Comparison of ENCODE assay signal across 26 cellular contexts in the genomic region with DNA sequence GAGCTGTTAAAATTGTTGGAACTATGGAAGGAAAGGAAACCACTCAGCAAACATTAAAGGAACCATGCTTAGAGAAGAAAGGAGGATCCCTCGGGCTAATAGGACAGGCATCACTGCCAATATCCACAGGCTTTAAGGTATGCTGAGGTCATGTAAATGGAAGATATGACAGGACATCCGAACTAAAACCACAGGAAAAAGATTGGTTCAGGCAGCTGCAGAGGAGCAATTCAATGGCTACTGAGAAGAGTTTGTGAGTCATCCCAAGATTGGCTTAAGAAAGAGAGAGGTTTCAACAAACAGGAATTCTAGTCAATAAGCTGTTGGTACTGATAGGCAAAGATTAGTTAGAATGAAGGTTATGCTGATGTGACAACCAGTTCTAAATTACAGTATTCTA.
DNase-seq lines count a peak whose midpoint lies in the region; ATAC-seq and TF ChIP-seq lines count a peak whose summit lies in the region.
"Had no signal": no experiment of that assay in that cellular context is flagged by ENCODE, and none has a peak within 500 bp of the region (broad histone marks: within the 10 kb centered on the region; RNA-seq: fewer than 3 reads in every experiment).

No MANE protein-coding gene starts in this region.

- no peak overlapping the region for H2BK120ac ChIP-seq in IMR-90 (ENCODE audit: low read depth, low read length)

- H2AFZ ChIP-seq in IMR-90 (replicated peaks; ENCODE audit: low read length, poor library complexity): no peak overlapping the region

- no peak overlapping the region for H3K56ac ChIP-seq in IMR-90 (ENCODE audit: extremely low read depth, insufficient read depth, low read length)

- no peak for TF ChIP-seq CTCF in AG10803 (conservative IDR thresholded peaks at IDR 0.05; ENCODE audit: low read length)
- TF ChIP-seq CTCF in IMR-90 (conservative IDR thresholded peaks at IDR 0.05; ENCODE audit: low read depth, low read length): no peak
- no peak for TF ChIP-seq CTCF in astrocyte of the cerebellum (IDR thresholded peaks at IDR 0.05; ENCODE audit: low read depth, low read length, missing control alignments)

- no peaks in the 10 kb centered on the region; the same call in 1 of the 2 replicates for H3K27me3 ChIP-seq in IMR-90 (ENCODE audit: control insufficient read depth, insufficient read depth, low read length)
- H3K27me3 ChIP-seq: gastrocnemius medialis had no signal

- no peak for TF ChIP-seq RAD21 in IMR-90 (IDR thresholded peaks at IDR 0.05; ENCODE audit: low read length)

- dilution Hi-C loops in IMR-90 (cut with HindIII; ENCODE audit: low sequenced_read_pairs, unreplicated experiment): no loop called here

- H3K23ac ChIP-seq in IMR-90 (ENCODE audit: low read depth, low read length): no peak overlapping the region

- CTCF ChIA-PET in IMR-90 (lab: Yijun Ruan, JAX) (no interaction called here), T-cell (lab: Charles Lee) (no interaction called here)

- intact Hi-C loops in IMR-90 (cut with micrococcal nuclease): loop anchor here (10.0 kb wide), 1 partner anchor 894 kb away; no protein-coding TSS in a partner anchor

- no peaks in the 10 kb centered on the region for H3K9me3 Mint-ChIP-seq in T-cell
- H3K9me3 Mint-ChIP-seq: activated B cell treated with CpG ODN at 0.5 μM for 24 hours; activated CD4-positive, alpha-beta memory T cell treated with anti-CD3 and anti-CD28 coated beads for 36 hours had no signal

- no peaks in the 10 kb centered on the region for H3K36me3 Mint-ChIP-seq in T-cell
- H3K36me3 Mint-ChIP-seq: activated CD4-positive, alpha-beta memory T cell treated with anti-CD3 and anti-CD28 coated beads for 36 hours; natural killer cell had no signal

- no peaks in the 10 kb centered on the region for H4K20me1 ChIP-seq in IMR-90 (ENCODE audit: insufficient read depth, low read length)

- ATAC-seq in IMR-90 (ENCODE audit: low read depth): no peak
- no peak for ATAC-seq in T-cell (replicated peaks in 1 of 4)
- ATAC-seq in HG02852 (IDR thresholded peaks at IDR 0.05; ENCODE audit: unreplicated experiment): no peak
- ATAC-seq: gastrocnemius medialis, GM12878, natural killer cell, T-helper 17 cell had no signal

- no peak overlapping the region for H3K4ac ChIP-seq in IMR-90 (ENCODE audit: low read depth, low read length)

- no peak overlapping the region for H2BK5ac ChIP-seq in IMR-90 (ENCODE audit: low read depth, low read length, poor library complexity, severe bottlenecking)

- no peak overlapping the region for H3K4me2 ChIP-seq in IMR-90 (ENCODE audit: low read depth, low read length)

- no peak overlapping the region for H3K9ac ChIP-seq in IMR-90 (ENCODE audit: low read depth, low read length)

- H2BK15ac ChIP-seq in IMR-90 (ENCODE audit: low read depth, low read length): no peak overlapping the region

- H3K36me3 ChIP-seq in IMR-90 (ENCODE audit: control insufficient read depth, insufficient read depth, low read length): no peaks in the 10 kb centered on the region
- H3K36me3 ChIP-seq: gastrocnemius medialis had no signal

- H3K4me3 Mint-ChIP-seq in T-cell: no peak overlapping the region
- H3K4me3 Mint-ChIP-seq: activated B cell treated with CpG ODN at 0.5 μM for 24 hours; activated CD4-positive, alpha-beta memory T cell treated with anti-CD3 and anti-CD28 coated beads for 36 hours; natural killer cell; T-helper 17 cell had no signal

- H3K27me3 Mint-ChIP-seq in T-cell: peaks cover 12 to 18% of the 10 kb centered on the region in 2 donors

- no peak overlapping the region for H2AK9ac ChIP-seq in IMR-90 (replicated peaks; ENCODE audit: low read depth, low read length, poor library complexity)

- H3K9me1 ChIP-seq in IMR-90 (ENCODE audit: insufficient read depth, low read length): no peaks in the 10 kb centered on the region

- no peak overlapping the region for H4K8ac ChIP-seq in IMR-90 (ENCODE audit: low read depth in 2 of 2, low read length in 2 of 2)

- in situ Hi-C loops in IMR-90 (cut with MboI; ENCODE audit: low sequenced_read_pairs) (loop anchor here (10.0 to 25.0 kb wide), 2 partner anchors 394 to 1402 kb away; no protein-coding TSS in a partner anchor), astrocyte of the cerebellum (cut with HindIII; ENCODE audit: low sequenced_read_pairs) (no loop called here)

- no peaks in the 10 kb centered on the region for H3K4me1 ChIP-seq in IMR-90 (ENCODE audit: control insufficient read depth, insufficient read depth, low read length)
- H3K4me1 ChIP-seq: gastrocnemius medialis had no signal

- no CpG with 5 or more reads among the region's 2 CpGs for WGBS in IMR-90 (ENCODE audit: extremely low coverage in 2 of 2, insufficient read length in 1 of 2), 2 experiments

- H4K91ac ChIP-seq in IMR-90 (ENCODE audit: insufficient read depth, low read depth, low read length): no peak overlapping the region

- DNase-seq in AG10803 (ENCODE audit: low read depth) (peak; percentile 40), IMR-90 (peak; percentile 4), astrocyte of the cerebellum (ENCODE audit: low read depth) (peak; percentile 55), glomerular visceral epithelial cell (ENCODE audit: extremely low spot score) (peak; percentile 31), NCI-H510A treated with DMSO at 0.1 percent for 48 hours (lab: John Stamatoyannopoulos, UW) (no peak), cerebellar nuclear complex (lab: John Stamatoyannopoulos, UW) (no peak), T-cell (no peak)
- DNase-seq: activated B cell treated with CpG ODN at 0.5 μM for 24 hours; activated CD4-positive, alpha-beta memory T cell treated with anti-CD3 and anti-CD28 coated beads for 36 hours; activated naive CD4-positive, alpha-beta T cell; activated T-cell treated with anti-CD3 and anti-CD28 coated beads, Interleukin-2, amount 50 U/mL, for 1 hour; anterior cingulate cortex; gastrocnemius medialis; GDM1; Kasumi-1; kidney glomerular epithelial cell; mesendoderm; natural killer cell; NCI-H1417 treated with DMSO at 0.1 percent for 48 hours; NCI-H69; SIG-M5; substantia nigra; T-helper 17 cell had no signal

- no peak overlapping the region for H3K18ac ChIP-seq in IMR-90 (ENCODE audit: low read depth, low read length)

- no peak overlapping the region for H3K27ac ChIP-seq in IMR-90 (ENCODE audit: insufficient read depth, low read length)
- H3K27ac ChIP-seq: C4-2B, gastrocnemius medialis had no signal

- no peak overlapping the region for H2AK5ac ChIP-seq in IMR-90 (ENCODE audit: low read depth, low read length)

- no peak for TF ChIP-seq POLR2A in IMR-90 (IDR thresholded peaks at IDR 0.05; ENCODE audit: low read depth, low read length)

- H3K4me3 ChIP-seq in AG10803 (ENCODE audit: low read length) (no peak overlapping the region), IMR-90 (ENCODE audit: insufficient read depth, low read depth, low read length) (no peak overlapping the region), astrocyte of the cerebellum (ENCODE audit: low read depth, low read length) (no peak overlapping the region)
- H3K4me3 ChIP-seq: gastrocnemius medialis, GM12878 had no signal

- H3K27ac Mint-ChIP-seq in T-cell: no peak overlapping the region
- H3K27ac Mint-ChIP-seq: activated B cell treated with CpG ODN at 0.5 μM for 24 hours; activated CD4-positive, alpha-beta memory T cell treated with anti-CD3 and anti-CD28 coated beads for 36 hours; natural killer cell; T-helper 17 cell had no signal

- H3K4me1 Mint-ChIP-seq in T-cell: no peaks in the 10 kb centered on the region
- H3K4me1 Mint-ChIP-seq: activated B cell treated with CpG ODN at 0.5 μM for 24 hours, natural killer cell, T-helper 17 cell had no signal

- no peak overlapping the region for H3K14ac ChIP-seq in IMR-90 (replicated peaks; ENCODE audit: low read depth, low read length)

- POLR2A ChIA-PET in IMR-90 (lab: Charles Lee; ENCODE audit: unreplicated experiment): no interaction called here
- POLR2A ChIA-PET in T-cell (lab: Charles Lee): no interaction called here

- no peaks in the 10 kb centered on the region for H3K79me1 ChIP-seq in IMR-90 (ENCODE audit: low read depth in 1 of 2, low read length in 2 of 2)

- H4K5ac ChIP-seq in IMR-90 (ENCODE audit: low read depth, low read length): no peak overlapping the region

- H2BK20ac ChIP-seq in IMR-90 (ENCODE audit: low read depth, low read length): no peak overlapping the region

- BruUV-seq in IMR-90 (replicated peaks; lab: Mats Ljungman, UMichigan): no TSS peak

- no peaks in the 10 kb centered on the region for H3K9me3 ChIP-seq in IMR-90 (ENCODE audit: control insufficient read depth, insufficient read depth, low read length)
- H3K9me3 ChIP-seq: gastrocnemius medialis had no signal

TF ChIP-seq in IMR-90, 13 proteins besides CTCF, POLR2A, EP300 and RAD21 (continues in another document):
- no peak for TF ChIP-seq CHD1 (IDR thresholded peaks at IDR 0.05; ENCODE audit: low read depth, low read length)
- TF ChIP-seq, protein P1, sequence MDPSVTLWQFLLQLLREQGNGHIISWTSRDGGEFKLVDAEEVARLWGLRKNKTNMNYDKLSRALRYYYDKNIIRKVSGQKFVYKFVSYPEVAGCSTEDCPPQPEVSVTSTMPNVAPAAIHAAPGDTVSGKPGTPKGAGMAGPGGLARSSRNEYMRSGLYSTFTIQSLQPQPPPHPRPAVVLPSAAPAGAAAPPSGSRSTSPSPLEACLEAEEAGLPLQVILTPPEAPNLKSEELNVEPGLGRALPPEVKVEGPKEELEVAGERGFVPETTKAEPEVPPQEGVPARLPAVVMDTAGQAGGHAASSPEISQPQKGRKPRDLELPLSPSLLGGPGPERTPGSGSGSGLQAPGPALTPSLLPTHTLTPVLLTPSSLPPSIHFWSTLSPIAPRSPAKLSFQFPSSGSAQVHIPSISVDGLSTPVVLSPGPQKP (IDR thresholded peaks at IDR 0.05; ENCODE audit: borderline replicate concordance, low read depth, low read length): no peak
- no peak for TF ChIP-seq MXI1 (IDR thresholded peaks at IDR 0.05; ENCODE audit: borderline replicate concordance, low read depth, low read length)
- TF ChIP-seq RFX5 (IDR thresholded peaks at IDR 0.05; ENCODE audit: low read depth, low read length): no peak
- no peak for TF ChIP-seq SMC3 (IDR thresholded peaks at IDR 0.05; ENCODE audit: low read depth, low read length)
- no peak for TF ChIP-seq MAZ (IDR thresholded peaks at IDR 0.05; ENCODE audit: borderline replicate concordance, low read depth, low read length)
- TF ChIP-seq RCOR1 (IDR thresholded peaks at IDR 0.05; ENCODE audit: insufficient replicate concordance, low read length): no peak
- TF ChIP-seq CEBPB (IDR thresholded peaks at IDR 0.05; ENCODE audit: low read depth, low read length): no peak
- TF ChIP-seq FOS (IDR thresholded peaks at IDR 0.05; ENCODE audit: low read depth, low read length): no peak
- TF ChIP-seq, protein P2, sequence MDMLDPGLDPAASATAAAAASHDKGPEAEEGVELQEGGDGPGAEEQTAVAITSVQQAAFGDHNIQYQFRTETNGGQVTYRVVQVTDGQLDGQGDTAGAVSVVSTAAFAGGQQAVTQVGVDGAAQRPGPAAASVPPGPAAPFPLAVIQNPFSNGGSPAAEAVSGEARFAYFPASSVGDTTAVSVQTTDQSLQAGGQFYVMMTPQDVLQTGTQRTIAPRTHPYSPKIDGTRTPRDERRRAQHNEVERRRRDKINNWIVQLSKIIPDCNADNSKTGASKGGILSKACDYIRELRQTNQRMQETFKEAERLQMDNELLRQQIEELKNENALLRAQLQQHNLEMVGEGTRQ (IDR thresholded peaks at IDR 0.05; ENCODE audit: low read depth, low read length): no peak
- TF ChIP-seq BHLHE40 (IDR thresholded peaks at IDR 0.05; ENCODE audit: low read depth, low read length): no peak

Comparison
In these comparisons a context has a peak if more than half of its experiments do, and no peak if none do; other contexts are left out.
1. DNase-seq: peak in AG10803 (single experiment), IMR-90 (single experiment), astrocyte of the cerebellum (single experiment) and glomerular visceral epithelial cell (single experiment); none in NCI-H510A treated with DMSO at 0.1 percent for 48 hours (single experiment), cerebellar nuclear complex (0 of 2) and T-cell (0 of 34).